ENCODE assay signal across 8 cellular contexts in the genomic region with DNA sequence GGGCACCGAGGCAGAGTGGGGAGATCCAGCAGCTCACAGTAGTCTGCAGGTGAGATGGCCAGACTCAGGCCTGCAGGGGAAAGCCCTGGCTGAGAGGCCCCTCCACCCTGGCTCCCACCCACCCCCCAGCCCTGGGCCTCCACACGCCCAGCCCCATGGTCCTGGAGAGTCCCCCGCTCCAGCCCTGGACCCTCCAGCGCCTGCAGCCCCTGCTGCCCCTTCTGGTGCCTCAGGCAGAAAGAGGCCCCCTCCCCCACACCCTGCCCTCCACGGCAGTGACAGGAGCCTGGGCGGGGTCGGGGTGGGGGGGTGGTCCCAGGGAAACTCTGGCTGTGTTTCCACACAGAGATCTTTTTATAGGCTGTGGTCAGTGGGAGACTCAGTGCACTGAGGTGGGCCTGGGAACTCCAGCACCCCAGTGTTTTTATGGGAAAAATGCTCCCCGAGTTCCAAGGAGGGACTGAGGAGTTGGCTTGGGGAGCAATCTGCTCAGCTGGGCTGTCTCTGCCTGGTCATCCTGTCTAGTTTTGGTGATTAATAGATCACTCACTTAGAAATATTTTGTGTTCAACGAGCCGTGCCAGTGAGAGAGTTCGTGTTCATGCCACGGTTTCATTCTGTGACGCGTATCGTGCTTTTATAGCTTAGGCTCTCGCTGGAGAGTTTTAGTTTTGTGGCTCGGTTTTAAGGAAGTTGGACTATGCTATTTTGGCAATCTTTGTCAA. TPM values are rescaled to one million over a fixed set of nuclear protein-coding genes. Genes with fewer than 3 reads are reported as not detected.
DNase-seq lines count a peak whose midpoint lies in the region; ATAC-seq and TF ChIP-seq lines count a peak whose summit lies in the region.
"Had no signal": no experiment of that assay in that cellular context is flagged by ENCODE, and none has a peak within 500 bp of the region (broad histone marks: within the 10 kb centered on the region; RNA-seq: fewer than 3 reads in every experiment).

No MANE protein-coding gene starts in this region.

- WGBS in heart right ventricle, 2 donors: 41 to 44% methylated on average over 17 of the region's 17 CpGs
- 23% methylated on average over 14 of the region's 17 CpGs for WGBS in smooth muscle cell (ENCODE audit: low lambda C conversion rate)

- H3K4me3 ChIP-seq in heart right ventricle (peak overlapping the region in 9 of 10 donors; percentile 17 to 52 (median 37)), smooth muscle cell (peak overlapping the region; percentile 37)

- H3K4me2 ChIP-seq in smooth muscle cell: peak overlapping the region; percentile 87

- peaks cover 36% of the 10 kb centered on the region for H4K20me1 ChIP-seq in smooth muscle cell (ENCODE audit: low read depth)

- CTCF ChIA-PET in activated CD4-positive, alpha-beta T cell treated with anti-CD3 and anti-CD28 coated beads, Interleukin-2, amount 10 ng/mL, durations not matched to agents 7 days and 5 days (lab: Charles Lee): interaction anchor here (1.5 kb wide), 1 partner anchor 19 kb away, joined by 4 read pairs; no protein-coding TSS in a partner anchor

- peaks cover 6% of the 10 kb centered on the region for H3K79me2 ChIP-seq in smooth muscle cell (ENCODE audit: low read depth)

- no peak overlapping the region for H3K27ac Mint-ChIP-seq in activated CD4-positive, alpha-beta T cell treated with anti-CD3 and anti-CD28 coated beads, Interleukin-2, amount 10 ng/mL, durations not matched to agents 7 days and 5 days
- H3K27ac Mint-ChIP-seq in activated T-helper 1 cell treated with anti-CD3 and anti-CD28 coated beads, Interleukin-12 subunit alpha, Interleukin-12 subunit beta, Interleukin-2, Interleukin-4 antibody, amounts not matched to agents 30 ng/mL and 10 ng/mL and 1 ng/mL, durations not matched to agents 14 hours and 24 hours and 36 hours: no peak overlapping the region
- H3K27ac Mint-ChIP-seq: activated naive CD8-positive, alpha-beta T cell treated with anti-CD3 and anti-CD28 coated beads, Interleukin-2, amount 10 ng/mL, durations not matched to agents 7 days and 5 days had no signal

- intact Hi-C loops in heart right ventricle (cut with DNase I): loop anchor here in 1 of 10 donors (5.0 kb wide), 1 partner anchor 96 kb away; the partner anchor contains the start of gene RGS12
- intact Hi-C loops in activated T-helper 1 cell treated with anti-CD3 and anti-CD28 coated beads, Interleukin-12 subunit alpha, Interleukin-12 subunit beta, Interleukin-2, Interleukin-4 antibody, amounts not matched to agents 30 ng/mL and 10 ng/mL and 1 ng/mL, durations not matched to agents 14 hours and 24 hours and 36 hours (cut with micrococcal nuclease): no loop called here

- H3K9me3 ChIP-seq in heart right ventricle: no peaks in the 10 kb centered on the region
- no peaks in the 10 kb centered on the region for H3K9me3 ChIP-seq in smooth muscle cell (replicated peaks; ENCODE audit: low read depth)

- H3K4me1 ChIP-seq in heart right ventricle: peaks cover 2 to 62% (median 51%) of the 10 kb centered on the region in 9 donors
- H3K4me1 ChIP-seq in smooth muscle cell (ENCODE audit: low read depth): peaks cover 54% of the 10 kb centered on the region

- H2AFZ ChIP-seq in smooth muscle cell (ENCODE audit: low read depth): peak overlapping the region; percentile 44

- H3K27me3 ChIP-seq in heart right ventricle (no peaks in the 10 kb centered on the region), smooth muscle cell (ENCODE audit: low read depth) (no peaks in the 10 kb centered on the region)

- H3K27ac ChIP-seq in heart right ventricle (peak overlapping the region; percentile 24 to 90 (median 66)), smooth muscle cell (ENCODE audit: low read depth) (peak overlapping the region; percentile 93)

- no peak overlapping the region for H3K4me3 Mint-ChIP-seq in activated CD4-positive, alpha-beta T cell treated with anti-CD3 and anti-CD28 coated beads, Interleukin-2, amount 10 ng/mL, durations not matched to agents 7 days and 5 days
- no peak overlapping the region for H3K4me3 Mint-ChIP-seq in activated T-helper 1 cell treated with anti-CD3 and anti-CD28 coated beads, Interleukin-12 subunit alpha, Interleukin-12 subunit beta, Interleukin-2, Interleukin-4 antibody, amounts not matched to agents 30 ng/mL and 10 ng/mL and 1 ng/mL, durations not matched to agents 14 hours and 24 hours and 36 hours
- H3K4me3 Mint-ChIP-seq: activated naive CD8-positive, alpha-beta T cell treated with anti-CD3 and anti-CD28 coated beads, Interleukin-2, amount 10 ng/mL, durations not matched to agents 7 days and 5 days had no signal

- no peaks in the 10 kb centered on the region for H3F3A ChIP-seq in smooth muscle cell (ENCODE audit: low read depth)

- peaks cover 2% of the 10 kb centered on the region for H3K27me3 Mint-ChIP-seq in activated CD4-positive, alpha-beta T cell treated with anti-CD3 and anti-CD28 coated beads, Interleukin-2, amount 10 ng/mL, durations not matched to agents 7 days and 5 days
- H3K27me3 Mint-ChIP-seq in activated T-helper 1 cell treated with anti-CD3 and anti-CD28 coated beads, Interleukin-12 subunit alpha, Interleukin-12 subunit beta, Interleukin-2, Interleukin-4 antibody, amounts not matched to agents 30 ng/mL and 10 ng/mL and 1 ng/mL, durations not matched to agents 14 hours and 24 hours and 36 hours (ENCODE audit: insufficient read depth): peaks cover 24% of the 10 kb centered on the region

- DNase-seq in T1000 (lab: John Stamatoyannopoulos, UW): peak; percentile 49
- peak in 1 of 2 donors; percentile 16 for DNase-seq in heart right ventricle
- DNase-seq in smooth muscle cell (lab: John Stamatoyannopoulos, UW; ENCODE audit: unreplicated experiment): no peak
- DNase-seq in activated CD4-positive, alpha-beta T cell treated with anti-CD3 and anti-CD28 coated beads, Interleukin-2, amount 10 ng/mL, durations not matched to agents 7 days and 5 days: no peak
- no peak for DNase-seq in activated T-helper 1 cell treated with anti-CD3 and anti-CD28 coated beads, Interleukin-12 subunit alpha, Interleukin-12 subunit beta, Interleukin-2, Interleukin-4 antibody, amounts not matched to agents 30 ng/mL and 10 ng/mL and 1 ng/mL, durations not matched to agents 14 hours and 24 hours and 36 hours (ENCODE audit: low spot score)
- DNase-seq: activated naive CD8-positive, alpha-beta T cell treated with anti-CD3 and anti-CD28 coated beads, Interleukin-2, amount 10 ng/mL, durations not matched to agents 7 days and 5 days had no signal

- no peaks in the 10 kb centered on the region for H3K36me3 Mint-ChIP-seq in activated CD4-positive, alpha-beta T cell treated with anti-CD3 and anti-CD28 coated beads, Interleukin-2, amount 10 ng/mL, durations not matched to agents 7 days and 5 days (ENCODE audit: low read depth)
- H3K36me3 Mint-ChIP-seq in activated T-helper 1 cell treated with anti-CD3 and anti-CD28 coated beads, Interleukin-12 subunit alpha, Interleukin-12 subunit beta, Interleukin-2, Interleukin-4 antibody, amounts not matched to agents 30 ng/mL and 10 ng/mL and 1 ng/mL, durations not matched to agents 14 hours and 24 hours and 36 hours (ENCODE audit: low read depth): no peaks in the 10 kb centered on the region
- H3K36me3 Mint-ChIP-seq: activated naive CD8-positive, alpha-beta T cell treated with anti-CD3 and anti-CD28 coated beads, Interleukin-2, amount 10 ng/mL, durations not matched to agents 7 days and 5 days had no signal

- no peaks in the 10 kb centered on the region for H3K36me3 ChIP-seq in heart right ventricle
- H3K36me3 ChIP-seq in smooth muscle cell (ENCODE audit: low read depth): no peaks in the 10 kb centered on the region

- POLR2A ChIA-PET in activated CD4-positive, alpha-beta T cell treated with anti-CD3 and anti-CD28 coated beads, Interleukin-2, amount 10 ng/mL, durations not matched to agents 7 days and 5 days (lab: Charles Lee): no interaction called here

- H3K4me1 Mint-ChIP-seq in activated CD4-positive, alpha-beta T cell treated with anti-CD3 and anti-CD28 coated beads, Interleukin-2, amount 10 ng/mL, durations not matched to agents 7 days and 5 days: peaks cover 29% of the 10 kb centered on the region
- H3K4me1 Mint-ChIP-seq in activated T-helper 1 cell treated with anti-CD3 and anti-CD28 coated beads, Interleukin-12 subunit alpha, Interleukin-12 subunit beta, Interleukin-2, Interleukin-4 antibody, amounts not matched to agents 30 ng/mL and 10 ng/mL and 1 ng/mL, durations not matched to agents 14 hours and 24 hours and 36 hours (ENCODE audit: low read depth): peaks cover 12% of the 10 kb centered on the region

- peak overlapping the region; percentile 81 for H3K9ac ChIP-seq in smooth muscle cell (ENCODE audit: low read depth)

- no peaks in the 10 kb centered on the region for H3K9me3 Mint-ChIP-seq in activated CD4-positive, alpha-beta T cell treated with anti-CD3 and anti-CD28 coated beads, Interleukin-2, amount 10 ng/mL, durations not matched to agents 7 days and 5 days
- no peaks in the 10 kb centered on the region for H3K9me3 Mint-ChIP-seq in activated T-helper 1 cell treated with anti-CD3 and anti-CD28 coated beads, Interleukin-12 subunit alpha, Interleukin-12 subunit beta, Interleukin-2, Interleukin-4 antibody, amounts not matched to agents 30 ng/mL and 10 ng/mL and 1 ng/mL, durations not matched to agents 14 hours and 24 hours and 36 hours
- H3K9me3 Mint-ChIP-seq: activated naive CD8-positive, alpha-beta T cell treated with anti-CD3 and anti-CD28 coated beads, Interleukin-2, amount 10 ng/mL, durations not matched to agents 7 days and 5 days had no signal

- ATAC-seq in GM19035 (IDR thresholded peaks at IDR 0.05; ENCODE audit: unreplicated experiment): peak; percentile 59
- ATAC-seq in HG03175 (IDR thresholded peaks at IDR 0.05; ENCODE audit: unreplicated experiment): peak; percentile 77
- peak in 7 of 8 donors; percentile 4 to 46 (median 17) for ATAC-seq in heart right ventricle

- no peak for TF ChIP-seq CTCF in heart right ventricle (IDR thresholded peaks at IDR 0.05)
- no peak for TF ChIP-seq CTCF in smooth muscle cell (IDR thresholded peaks at IDR 0.05; ENCODE audit: borderline replicate concordance, insufficient read depth, poor library complexity, severe bottlenecking)

RNA-seq across cellular contexts. Expression of gene HGFAC, which starts 53.1 kb away (rescaled TPM):
- total RNA-seq in heart right ventricle (under 1 TPM in 6 of 10 donors, not detected in 4; 0.15 to 0.59 (median 0.36) TPM), smooth muscle cell (0.27 and 0.58 TPM in 2 replicates)
- polyA plus RNA-seq in heart right ventricle (1 to 10 TPM; 1.0 to 1.1 TPM), smooth muscle cell (not detected in 2 replicates)
- under 1 TPM in 1 of 2 experiments, not detected in 1; 0.10 TPM for total RNA-seq in activated CD4-positive, alpha-beta T cell treated with anti-CD3 and anti-CD28 coated beads, Interleukin-2, amount 10 ng/mL, durations not matched to agents 7 days and 5 days
- not detected in 2 replicates for total RNA-seq in activated T-helper 1 cell treated with anti-CD3 and anti-CD28 coated beads, Interleukin-12 subunit alpha, Interleukin-12 subunit beta, Interleukin-2, Interleukin-4 antibody, amounts not matched to agents 30 ng/mL and 10 ng/mL and 1 ng/mL, durations not matched to agents 14 hours and 24 hours and 36 hours
- total RNA-seq: activated naive CD8-positive, alpha-beta T cell treated with anti-CD3 and anti-CD28 coated beads, Interleukin-2, amount 10 ng/mL, durations not matched to agents 7 days and 5 days had no signal

Comparison
In these comparisons a context has a peak if more than half of its experiments do, and no peak if none do; other contexts are left out.
1. ATAC-seq: peak in every context shown above with its lines; median percentile 77 in HG03175; 59 in GM19035; 17 in heart right ventricle.